ENCODE assay signal across 1 cellular context in the genomic region with DNA sequence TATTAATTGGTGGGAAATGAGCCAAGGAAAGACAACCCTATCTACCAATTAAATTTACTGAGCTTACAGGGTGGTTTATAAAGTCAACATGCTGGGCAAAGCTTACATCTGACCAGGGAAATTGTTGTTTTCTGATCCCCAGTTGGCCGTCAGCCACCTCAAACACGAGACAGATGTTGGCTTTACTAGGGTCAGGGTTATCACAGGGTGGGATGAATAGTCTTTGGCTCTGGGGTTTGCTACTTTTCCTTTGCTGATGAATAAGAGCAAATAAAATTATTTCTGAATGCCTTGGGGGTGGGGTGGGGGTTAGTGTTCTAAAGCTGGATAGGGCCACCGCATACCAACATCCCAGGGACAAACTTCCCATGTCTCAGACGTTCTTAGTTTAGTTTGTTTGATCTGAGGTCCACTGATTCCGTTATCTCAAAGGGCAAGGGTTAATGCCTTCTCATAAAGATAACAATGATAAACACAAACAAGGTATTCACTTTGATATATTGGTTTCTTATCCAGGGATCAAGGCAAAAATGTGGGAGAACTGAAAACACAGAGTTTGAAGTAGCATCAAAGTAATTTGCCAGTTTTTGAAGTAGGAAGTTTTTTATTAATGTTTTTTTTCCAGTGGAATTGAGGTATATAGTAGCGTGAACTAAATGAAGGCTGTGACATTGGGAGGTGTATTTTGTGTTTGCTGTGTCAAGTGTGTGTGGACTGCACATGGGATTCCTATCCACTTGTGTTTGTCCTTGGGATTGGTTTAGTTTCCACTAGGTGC.
TF ChIP-seq lines count a peak whose summit lies in the region.

No MANE protein-coding gene starts in this region.

TF ChIP-seq in HepG2, 621 proteins besides CTCF, POLR2A, EP300 and RAD21 (continued from another document and continues in another):
- TF ChIP-seq, protein P1, sequence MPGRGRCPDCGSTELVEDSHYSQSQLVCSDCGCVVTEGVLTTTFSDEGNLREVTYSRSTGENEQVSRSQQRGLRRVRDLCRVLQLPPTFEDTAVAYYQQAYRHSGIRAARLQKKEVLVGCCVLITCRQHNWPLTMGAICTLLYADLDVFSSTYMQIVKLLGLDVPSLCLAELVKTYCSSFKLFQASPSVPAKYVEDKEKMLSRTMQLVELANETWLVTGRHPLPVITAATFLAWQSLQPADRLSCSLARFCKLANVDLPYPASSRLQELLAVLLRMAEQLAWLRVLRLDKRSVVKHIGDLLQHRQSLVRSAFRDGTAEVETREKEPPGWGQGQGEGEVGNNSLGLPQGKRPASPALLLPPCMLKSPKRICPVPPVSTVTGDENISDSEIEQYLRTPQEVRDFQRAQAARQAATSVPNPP (CRISPR knock-in tag; IDR thresholded peaks at IDR 0.05) = no peak
- TF ChIP-seq RFXANK (CRISPR knock-in tag; IDR thresholded peaks at IDR 0.05) = 0 out of 2 replicates have a peak, but pooled peaks have one; percentile 61
- TF ChIP-seq HNF4A (CRISPR knock-in tag; IDR thresholded peaks at IDR 0.05) = peak; percentile 89
- TF ChIP-seq ETV5 (CRISPR knock-in tag; IDR thresholded peaks at IDR 0.05; ENCODE audit: borderline replicate concordance) = peak; percentile 67
- TF ChIP-seq, protein P2, sequence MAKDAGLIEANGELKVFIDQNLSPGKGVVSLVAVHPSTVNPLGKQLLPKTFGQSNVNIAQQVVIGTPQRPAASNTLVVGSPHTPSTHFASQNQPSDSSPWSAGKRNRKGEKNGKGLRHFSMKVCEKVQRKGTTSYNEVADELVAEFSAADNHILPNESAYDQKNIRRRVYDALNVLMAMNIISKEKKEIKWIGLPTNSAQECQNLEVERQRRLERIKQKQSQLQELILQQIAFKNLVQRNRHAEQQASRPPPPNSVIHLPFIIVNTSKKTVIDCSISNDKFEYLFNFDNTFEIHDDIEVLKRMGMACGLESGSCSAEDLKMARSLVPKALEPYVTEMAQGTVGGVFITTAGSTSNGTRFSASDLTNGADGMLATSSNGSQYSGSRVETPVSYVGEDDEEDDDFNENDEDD (CRISPR knock-in tag; IDR thresholded peaks at IDR 0.05; ENCODE audit: borderline replicate concordance) = no peak
- TF ChIP-seq TBX2 (CRISPR knock-in tag; IDR thresholded peaks at IDR 0.05; ENCODE audit: borderline replicate concordance) = peak; percentile 86
- TF ChIP-seq HHEX (CRISPR knock-in tag; IDR thresholded peaks at IDR 0.05) = peak; percentile 98
- no peak for TF ChIP-seq ZNF589 (CRISPR knock-in tag; conservative IDR thresholded peaks at IDR 0.05)
- no peak for TF ChIP-seq SRSF4 (IDR thresholded peaks at IDR 0.05; ENCODE audit: low read depth, low read length, poor library complexity, severe bottlenecking)
- TF ChIP-seq, protein P3, sequence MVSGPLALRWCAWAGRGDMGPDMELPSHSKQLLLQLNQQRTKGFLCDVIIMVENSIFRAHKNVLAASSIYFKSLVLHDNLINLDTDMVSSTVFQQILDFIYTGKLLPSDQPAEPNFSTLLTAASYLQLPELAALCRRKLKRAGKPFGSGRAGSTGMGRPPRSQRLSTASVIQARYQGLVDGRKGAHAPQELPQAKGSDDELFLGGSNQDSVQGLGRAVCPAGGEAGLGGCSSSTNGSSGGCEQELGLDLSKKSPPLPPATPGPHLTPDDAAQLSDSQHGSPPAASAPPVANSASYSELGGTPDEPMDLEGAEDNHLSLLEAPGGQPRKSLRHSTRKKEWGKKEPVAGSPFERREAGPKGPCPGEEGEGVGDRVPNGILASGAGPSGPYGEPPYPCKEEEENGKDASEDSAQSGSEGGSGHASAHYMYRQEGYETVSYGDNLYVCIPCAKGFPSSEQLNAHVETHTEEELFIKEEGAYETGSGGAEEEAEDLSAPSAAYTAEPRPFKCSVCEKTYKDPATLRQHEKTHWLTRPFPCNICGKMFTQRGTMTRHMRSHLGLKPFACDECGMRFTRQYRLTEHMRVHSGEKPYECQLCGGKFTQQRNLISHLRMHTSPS (CRISPR knock-in tag; IDR thresholded peaks at IDR 0.05; ENCODE audit: low read depth) = 0 out of 2 replicates have a peak, but pooled peaks have one; percentile 36
- no peak for TF ChIP-seq ZNF510 (CRISPR knock-in tag; IDR thresholded peaks at IDR 0.05; ENCODE audit: low read depth)
- no peak for TF ChIP-seq HDAC6 (IDR thresholded peaks at IDR 0.05; ENCODE audit: low read depth, low read length)
- TF ChIP-seq SAP130 (CRISPR knock-in tag; IDR thresholded peaks at IDR 0.05; ENCODE audit: low read depth) = peak; percentile 78
- TF ChIP-seq ZNF251 (CRISPR knock-in tag; IDR thresholded peaks at IDR 0.05) = no peak
- peak; percentile 85; the same call in 1 of the 2 replicates for TF ChIP-seq KLF11 (CRISPR knock-in tag; IDR thresholded peaks at IDR 0.05)
- TF ChIP-seq ZFP41 (CRISPR knock-in tag; IDR thresholded peaks at IDR 0.05; ENCODE audit: borderline replicate concordance) = no peak
- TF ChIP-seq, protein P4, sequence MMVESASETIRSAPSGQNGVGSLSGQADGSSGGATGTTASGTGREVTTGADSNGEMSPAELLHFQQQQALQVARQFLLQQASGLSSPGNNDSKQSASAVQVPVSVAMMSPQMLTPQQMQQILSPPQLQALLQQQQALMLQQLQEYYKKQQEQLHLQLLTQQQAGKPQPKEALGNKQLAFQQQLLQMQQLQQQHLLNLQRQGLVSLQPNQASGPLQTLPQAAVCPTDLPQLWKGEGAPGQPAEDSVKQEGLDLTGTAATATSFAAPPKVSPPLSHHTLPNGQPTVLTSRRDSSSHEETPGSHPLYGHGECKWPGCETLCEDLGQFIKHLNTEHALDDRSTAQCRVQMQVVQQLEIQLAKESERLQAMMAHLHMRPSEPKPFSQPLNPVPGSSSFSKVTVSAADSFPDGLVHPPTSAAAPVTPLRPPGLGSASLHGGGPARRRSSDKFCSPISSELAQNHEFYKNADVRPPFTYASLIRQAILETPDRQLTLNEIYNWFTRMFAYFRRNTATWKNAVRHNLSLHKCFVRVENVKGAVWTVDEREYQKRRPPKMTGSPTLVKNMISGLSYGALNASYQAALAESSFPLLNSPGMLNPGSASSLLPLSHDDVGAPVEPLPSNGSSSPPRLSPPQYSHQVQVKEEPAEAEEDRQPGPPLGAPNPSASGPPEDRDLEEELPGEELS (CRISPR knock-in tag; IDR thresholded peaks at IDR 0.05) = peak; percentile 97
- TF ChIP-seq SETDB1 (CRISPR knock-in tag; IDR thresholded peaks at IDR 0.05; ENCODE audit: borderline replicate concordance) = no peak
- no peak for TF ChIP-seq ZNF232 (CRISPR knock-in tag; IDR thresholded peaks at IDR 0.05; ENCODE audit: borderline replicate concordance)
- peak in 1 of 2 experiments; percentile 42; a peak in 1 of 4 replicates for TF ChIP-seq KLF16 (CRISPR knock-in tag; IDR thresholded peaks at IDR 0.05)
- TF ChIP-seq KMT2B (CRISPR knock-in tag; IDR thresholded peaks at IDR 0.05) = 0 out of 2 replicates have a peak, but pooled peaks have one; percentile 25
- no peak for TF ChIP-seq CENPX (CRISPR knock-in tag; IDR thresholded peaks at IDR 0.05)
- TF ChIP-seq, protein P5, sequence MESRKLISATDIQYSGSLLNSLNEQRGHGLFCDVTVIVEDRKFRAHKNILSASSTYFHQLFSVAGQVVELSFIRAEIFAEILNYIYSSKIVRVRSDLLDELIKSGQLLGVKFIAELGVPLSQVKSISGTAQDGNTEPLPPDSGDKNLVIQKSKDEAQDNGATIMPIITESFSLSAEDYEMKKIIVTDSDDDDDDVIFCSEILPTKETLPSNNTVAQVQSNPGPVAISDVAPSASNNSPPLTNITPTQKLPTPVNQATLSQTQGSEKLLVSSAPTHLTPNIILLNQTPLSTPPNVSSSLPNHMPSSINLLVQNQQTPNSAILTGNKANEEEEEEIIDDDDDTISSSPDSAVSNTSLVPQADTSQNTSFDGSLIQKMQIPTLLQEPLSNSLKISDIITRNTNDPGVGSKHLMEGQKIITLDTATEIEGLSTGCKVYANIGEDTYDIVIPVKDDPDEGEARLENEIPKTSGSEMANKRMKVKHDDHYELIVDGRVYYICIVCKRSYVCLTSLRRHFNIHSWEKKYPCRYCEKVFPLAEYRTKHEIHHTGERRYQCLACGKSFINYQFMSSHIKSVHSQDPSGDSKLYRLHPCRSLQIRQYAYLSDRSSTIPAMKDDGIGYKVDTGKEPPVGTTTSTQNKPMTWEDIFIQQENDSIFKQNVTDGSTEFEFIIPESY (CRISPR knock-in tag; IDR thresholded peaks at IDR 0.05) = peak; percentile 19; the same call in 1 of the 2 replicates
- no peak for TF ChIP-seq ATAD3A (CRISPR knock-in tag; IDR thresholded peaks at IDR 0.05)
- TF ChIP-seq ZBTB7B (CRISPR knock-in tag; IDR thresholded peaks at IDR 0.05) = peak; percentile 81
- TF ChIP-seq, protein P6, sequence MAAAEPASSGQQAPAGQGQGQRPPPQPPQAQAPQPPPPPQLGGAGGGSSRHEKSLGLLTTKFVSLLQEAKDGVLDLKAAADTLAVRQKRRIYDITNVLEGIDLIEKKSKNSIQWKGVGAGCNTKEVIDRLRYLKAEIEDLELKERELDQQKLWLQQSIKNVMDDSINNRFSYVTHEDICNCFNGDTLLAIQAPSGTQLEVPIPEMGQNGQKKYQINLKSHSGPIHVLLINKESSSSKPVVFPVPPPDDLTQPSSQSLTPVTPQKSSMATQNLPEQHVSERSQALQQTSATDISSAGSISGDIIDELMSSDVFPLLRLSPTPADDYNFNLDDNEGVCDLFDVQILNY (CRISPR knock-in tag; conservative IDR thresholded peaks at IDR 0.05) = no peak
- TF ChIP-seq GZF1 (CRISPR knock-in tag; IDR thresholded peaks at IDR 0.05) = 0 out of 2 replicates have a peak, but pooled peaks have one; percentile 26
- TF ChIP-seq ZMYM3 (CRISPR knock-in tag; IDR thresholded peaks at IDR 0.05) = no peak
- TF ChIP-seq ISX (CRISPR knock-in tag; conservative IDR thresholded peaks at IDR 0.05) = no peak
- TF ChIP-seq DR1 (CRISPR knock-in tag; IDR thresholded peaks at IDR 0.05) = no peak
- TF ChIP-seq ZNF652 (CRISPR knock-in tag; IDR thresholded peaks at IDR 0.05; ENCODE audit: borderline replicate concordance, low read depth) = peak; percentile 74; the same call in 1 of the 2 replicates
- TF ChIP-seq, protein P7, sequence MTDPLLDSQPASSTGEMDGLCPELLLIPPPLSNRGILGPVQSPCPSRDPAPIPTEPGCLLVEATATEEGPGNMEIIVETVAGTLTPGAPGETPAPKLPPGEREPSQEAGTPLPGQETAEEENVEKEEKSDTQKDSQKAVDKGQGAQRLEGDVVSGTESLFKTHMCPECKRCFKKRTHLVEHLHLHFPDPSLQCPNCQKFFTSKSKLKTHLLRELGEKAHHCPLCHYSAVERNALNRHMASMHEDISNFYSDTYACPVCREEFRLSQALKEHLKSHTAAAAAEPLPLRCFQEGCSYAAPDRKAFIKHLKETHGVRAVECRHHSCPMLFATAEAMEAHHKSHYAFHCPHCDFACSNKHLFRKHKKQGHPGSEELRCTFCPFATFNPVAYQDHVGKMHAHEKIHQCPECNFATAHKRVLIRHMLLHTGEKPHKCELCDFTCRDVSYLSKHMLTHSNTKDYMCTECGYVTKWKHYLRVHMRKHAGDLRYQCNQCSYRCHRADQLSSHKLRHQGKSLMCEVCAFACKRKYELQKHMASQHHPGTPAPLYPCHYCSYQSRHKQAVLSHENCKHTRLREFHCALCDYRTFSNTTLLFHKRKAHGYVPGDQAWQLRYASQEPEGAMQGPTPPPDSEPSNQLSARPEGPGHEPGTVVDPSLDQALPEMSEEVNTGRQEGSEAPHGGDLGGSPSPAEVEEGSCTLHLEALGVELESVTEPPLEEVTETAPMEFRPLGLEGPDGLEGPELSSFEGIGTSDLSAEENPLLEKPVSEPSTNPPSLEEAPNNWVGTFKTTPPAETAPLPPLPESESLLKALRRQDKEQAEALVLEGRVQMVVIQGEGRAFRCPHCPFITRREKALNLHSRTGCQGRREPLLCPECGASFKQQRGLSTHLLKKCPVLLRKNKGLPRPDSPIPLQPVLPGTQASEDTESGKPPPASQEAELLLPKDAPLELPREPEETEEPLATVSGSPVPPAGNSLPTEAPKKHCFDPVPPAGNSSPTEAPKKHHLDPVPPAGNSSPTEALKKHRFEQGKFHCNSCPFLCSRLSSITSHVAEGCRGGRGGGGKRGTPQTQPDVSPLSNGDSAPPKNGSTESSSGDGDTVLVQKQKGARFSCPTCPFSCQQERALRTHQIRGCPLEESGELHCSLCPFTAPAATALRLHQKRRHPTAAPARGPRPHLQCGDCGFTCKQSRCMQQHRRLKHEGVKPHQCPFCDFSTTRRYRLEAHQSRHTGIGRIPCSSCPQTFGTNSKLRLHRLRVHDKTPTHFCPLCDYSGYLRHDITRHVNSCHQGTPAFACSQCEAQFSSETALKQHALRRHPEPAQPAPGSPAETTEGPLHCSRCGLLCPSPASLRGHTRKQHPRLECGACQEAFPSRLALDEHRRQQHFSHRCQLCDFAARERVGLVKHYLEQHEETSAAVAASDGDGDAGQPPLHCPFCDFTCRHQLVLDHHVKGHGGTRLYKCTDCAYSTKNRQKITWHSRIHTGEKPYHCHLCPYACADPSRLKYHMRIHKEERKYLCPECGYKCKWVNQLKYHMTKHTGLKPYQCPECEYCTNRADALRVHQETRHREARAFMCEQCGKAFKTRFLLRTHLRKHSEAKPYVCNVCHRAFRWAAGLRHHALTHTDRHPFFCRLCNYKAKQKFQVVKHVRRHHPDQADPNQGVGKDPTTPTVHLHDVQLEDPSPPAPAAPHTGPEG (CRISPR knock-in tag; IDR thresholded peaks at IDR 0.05) = no peak
- TF ChIP-seq PCBP1 (IDR thresholded peaks at IDR 0.05; ENCODE audit: borderline replicate concordance, low read depth, low read length) = no peak
- peak; percentile 85; the same call in 1 of the 2 replicates for TF ChIP-seq DPF2 (CRISPR knock-in tag; IDR thresholded peaks at IDR 0.05; ENCODE audit: borderline replicate concordance, low read depth)
- TF ChIP-seq, protein P8, sequence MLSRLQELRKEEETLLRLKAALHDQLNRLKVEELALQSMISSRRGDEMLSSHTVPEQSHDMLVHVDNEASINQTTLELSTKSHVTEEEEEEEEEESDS (CRISPR knock-in tag; IDR thresholded peaks at IDR 0.05; ENCODE audit: borderline replicate concordance) = no peak
- TF ChIP-seq ZNF138 (CRISPR knock-in tag; IDR thresholded peaks at IDR 0.05; ENCODE audit: low read depth) = no peak
- TF ChIP-seq, protein P9, sequence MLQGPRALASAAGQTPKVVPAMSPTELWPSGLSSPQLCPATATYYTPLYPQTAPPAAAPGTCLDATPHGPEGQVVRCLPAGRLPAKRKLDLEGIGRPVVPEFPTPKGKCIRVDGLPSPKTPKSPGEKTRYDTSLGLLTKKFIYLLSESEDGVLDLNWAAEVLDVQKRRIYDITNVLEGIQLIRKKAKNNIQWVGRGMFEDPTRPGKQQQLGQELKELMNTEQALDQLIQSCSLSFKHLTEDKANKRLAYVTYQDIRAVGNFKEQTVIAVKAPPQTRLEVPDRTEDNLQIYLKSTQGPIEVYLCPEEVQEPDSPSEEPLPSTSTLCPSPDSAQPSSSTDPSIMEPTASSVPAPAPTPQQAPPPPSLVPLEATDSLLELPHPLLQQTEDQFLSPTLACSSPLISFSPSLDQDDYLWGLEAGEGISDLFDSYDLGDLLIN (CRISPR knock-in tag; IDR thresholded peaks at IDR 0.05; ENCODE audit: borderline replicate concordance) = no peak
- no peak for TF ChIP-seq PLRG1 (conservative IDR thresholded peaks at IDR 0.05)
- TF ChIP-seq, protein P10, sequence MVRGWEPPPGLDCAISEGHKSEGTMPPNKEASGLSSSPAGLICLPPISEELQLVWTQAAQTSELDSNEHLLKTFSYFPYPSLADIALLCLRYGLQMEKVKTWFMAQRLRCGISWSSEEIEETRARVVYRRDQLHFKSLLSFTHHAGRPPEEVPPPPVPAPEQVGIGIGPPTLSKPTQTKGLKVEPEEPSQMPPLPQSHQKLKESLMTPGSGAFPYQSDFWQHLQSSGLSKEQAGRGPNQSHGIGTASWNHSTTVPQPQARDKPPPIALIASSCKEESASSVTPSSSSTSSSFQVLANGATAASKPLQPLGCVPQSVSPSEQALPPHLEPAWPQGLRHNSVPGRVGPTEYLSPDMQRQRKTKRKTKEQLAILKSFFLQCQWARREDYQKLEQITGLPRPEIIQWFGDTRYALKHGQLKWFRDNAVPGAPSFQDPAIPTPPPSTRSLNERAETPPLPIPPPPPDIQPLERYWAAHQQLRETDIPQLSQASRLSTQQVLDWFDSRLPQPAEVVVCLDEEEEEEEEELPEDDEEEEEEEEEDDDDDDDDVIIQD (CRISPR knock-in tag; IDR thresholded peaks at IDR 0.05; ENCODE audit: low read depth) = peak; percentile 80; the same call in 1 of the 2 replicates
- no peak for TF ChIP-seq POLR2AphosphoS2 (IDR thresholded peaks at IDR 0.05; ENCODE audit: low read depth, low read length)
- TF ChIP-seq MBNL3 (CRISPR knock-in tag; conservative IDR thresholded peaks at IDR 0.05) = no peak
